ENCODE assay signal across 1 cellular context in the genomic region with DNA sequence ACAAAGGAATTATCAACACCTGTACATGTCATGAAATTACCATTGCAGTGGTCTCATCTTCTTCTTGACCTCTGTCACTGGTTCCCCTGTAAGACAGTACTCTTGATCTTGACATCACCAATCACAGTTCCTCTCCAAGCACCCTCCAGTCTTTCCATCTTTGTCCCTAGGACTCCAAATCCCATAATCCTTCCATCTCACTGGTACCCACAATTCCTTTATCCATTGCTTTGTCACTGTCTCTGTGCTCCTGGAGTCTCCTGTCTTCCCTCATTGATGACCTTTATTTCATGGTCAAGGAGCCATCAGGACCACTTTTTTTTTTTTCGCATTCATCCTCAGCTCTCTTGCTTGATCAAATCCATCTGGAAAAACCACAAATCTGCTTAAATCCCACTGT.
TF ChIP-seq lines count a peak whose summit lies in the region.

No MANE protein-coding gene starts in this region.

TF ChIP-seq in WTC11, 78 proteins besides CTCF, POLR2A, EP300 and RAD21 (continued from another document):
- TF ChIP-seq, protein P1, sequence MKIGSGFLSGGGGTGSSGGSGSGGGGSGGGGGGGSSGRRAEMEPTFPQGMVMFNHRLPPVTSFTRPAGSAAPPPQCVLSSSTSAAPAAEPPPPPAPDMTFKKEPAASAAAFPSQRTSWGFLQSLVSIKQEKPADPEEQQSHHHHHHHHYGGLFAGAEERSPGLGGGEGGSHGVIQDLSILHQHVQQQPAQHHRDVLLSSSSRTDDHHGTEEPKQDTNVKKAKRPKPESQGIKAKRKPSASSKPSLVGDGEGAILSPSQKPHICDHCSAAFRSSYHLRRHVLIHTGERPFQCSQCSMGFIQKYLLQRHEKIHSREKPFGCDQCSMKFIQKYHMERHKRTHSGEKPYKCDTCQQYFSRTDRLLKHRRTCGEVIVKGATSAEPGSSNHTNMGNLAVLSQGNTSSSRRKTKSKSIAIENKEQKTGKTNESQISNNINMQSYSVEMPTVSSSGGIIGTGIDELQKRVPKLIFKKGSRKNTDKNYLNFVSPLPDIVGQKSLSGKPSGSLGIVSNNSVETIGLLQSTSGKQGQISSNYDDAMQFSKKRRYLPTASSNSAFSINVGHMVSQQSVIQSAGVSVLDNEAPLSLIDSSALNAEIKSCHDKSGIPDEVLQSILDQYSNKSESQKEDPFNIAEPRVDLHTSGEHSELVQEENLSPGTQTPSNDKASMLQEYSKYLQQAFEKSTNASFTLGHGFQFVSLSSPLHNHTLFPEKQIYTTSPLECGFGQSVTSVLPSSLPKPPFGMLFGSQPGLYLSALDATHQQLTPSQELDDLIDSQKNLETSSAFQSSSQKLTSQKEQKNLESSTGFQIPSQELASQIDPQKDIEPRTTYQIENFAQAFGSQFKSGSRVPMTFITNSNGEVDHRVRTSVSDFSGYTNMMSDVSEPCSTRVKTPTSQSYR (CRISPR knock-in tag; IDR thresholded peaks at IDR 0.05) = no peak
- no peak for TF ChIP-seq NFYB (CRISPR knock-in tag; conservative IDR thresholded peaks at IDR 0.05; ENCODE audit: low read depth)
- TF ChIP-seq ZNF671 (CRISPR knock-in tag; IDR thresholded peaks at IDR 0.05) = no peak
- TF ChIP-seq, protein P2, sequence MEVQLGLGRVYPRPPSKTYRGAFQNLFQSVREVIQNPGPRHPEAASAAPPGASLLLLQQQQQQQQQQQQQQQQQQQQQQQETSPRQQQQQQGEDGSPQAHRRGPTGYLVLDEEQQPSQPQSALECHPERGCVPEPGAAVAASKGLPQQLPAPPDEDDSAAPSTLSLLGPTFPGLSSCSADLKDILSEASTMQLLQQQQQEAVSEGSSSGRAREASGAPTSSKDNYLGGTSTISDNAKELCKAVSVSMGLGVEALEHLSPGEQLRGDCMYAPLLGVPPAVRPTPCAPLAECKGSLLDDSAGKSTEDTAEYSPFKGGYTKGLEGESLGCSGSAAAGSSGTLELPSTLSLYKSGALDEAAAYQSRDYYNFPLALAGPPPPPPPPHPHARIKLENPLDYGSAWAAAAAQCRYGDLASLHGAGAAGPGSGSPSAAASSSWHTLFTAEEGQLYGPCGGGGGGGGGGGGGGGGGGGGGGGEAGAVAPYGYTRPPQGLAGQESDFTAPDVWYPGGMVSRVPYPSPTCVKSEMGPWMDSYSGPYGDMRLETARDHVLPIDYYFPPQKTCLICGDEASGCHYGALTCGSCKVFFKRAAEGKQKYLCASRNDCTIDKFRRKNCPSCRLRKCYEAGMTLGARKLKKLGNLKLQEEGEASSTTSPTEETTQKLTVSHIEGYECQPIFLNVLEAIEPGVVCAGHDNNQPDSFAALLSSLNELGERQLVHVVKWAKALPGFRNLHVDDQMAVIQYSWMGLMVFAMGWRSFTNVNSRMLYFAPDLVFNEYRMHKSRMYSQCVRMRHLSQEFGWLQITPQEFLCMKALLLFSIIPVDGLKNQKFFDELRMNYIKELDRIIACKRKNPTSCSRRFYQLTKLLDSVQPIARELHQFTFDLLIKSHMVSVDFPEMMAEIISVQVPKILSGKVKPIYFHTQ (CRISPR knock-in tag; IDR thresholded peaks at IDR 0.05) = no peak
- TF ChIP-seq, protein P3, sequence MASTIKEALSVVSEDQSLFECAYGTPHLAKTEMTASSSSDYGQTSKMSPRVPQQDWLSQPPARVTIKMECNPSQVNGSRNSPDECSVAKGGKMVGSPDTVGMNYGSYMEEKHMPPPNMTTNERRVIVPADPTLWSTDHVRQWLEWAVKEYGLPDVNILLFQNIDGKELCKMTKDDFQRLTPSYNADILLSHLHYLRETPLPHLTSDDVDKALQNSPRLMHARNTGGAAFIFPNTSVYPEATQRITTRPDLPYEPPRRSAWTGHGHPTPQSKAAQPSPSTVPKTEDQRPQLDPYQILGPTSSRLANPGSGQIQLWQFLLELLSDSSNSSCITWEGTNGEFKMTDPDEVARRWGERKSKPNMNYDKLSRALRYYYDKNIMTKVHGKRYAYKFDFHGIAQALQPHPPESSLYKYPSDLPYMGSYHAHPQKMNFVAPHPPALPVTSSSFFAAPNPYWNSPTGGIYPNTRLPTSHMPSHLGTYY (CRISPR knock-in tag; IDR thresholded peaks at IDR 0.05) = no peak
- TF ChIP-seq ESRRA (CRISPR knock-in tag; IDR thresholded peaks at IDR 0.05; ENCODE audit: borderline replicate concordance) = no peak
- no peak for TF ChIP-seq IRF2 (CRISPR knock-in tag; IDR thresholded peaks at IDR 0.05; ENCODE audit: borderline replicate concordance, low read depth)
- TF ChIP-seq, protein P4, sequence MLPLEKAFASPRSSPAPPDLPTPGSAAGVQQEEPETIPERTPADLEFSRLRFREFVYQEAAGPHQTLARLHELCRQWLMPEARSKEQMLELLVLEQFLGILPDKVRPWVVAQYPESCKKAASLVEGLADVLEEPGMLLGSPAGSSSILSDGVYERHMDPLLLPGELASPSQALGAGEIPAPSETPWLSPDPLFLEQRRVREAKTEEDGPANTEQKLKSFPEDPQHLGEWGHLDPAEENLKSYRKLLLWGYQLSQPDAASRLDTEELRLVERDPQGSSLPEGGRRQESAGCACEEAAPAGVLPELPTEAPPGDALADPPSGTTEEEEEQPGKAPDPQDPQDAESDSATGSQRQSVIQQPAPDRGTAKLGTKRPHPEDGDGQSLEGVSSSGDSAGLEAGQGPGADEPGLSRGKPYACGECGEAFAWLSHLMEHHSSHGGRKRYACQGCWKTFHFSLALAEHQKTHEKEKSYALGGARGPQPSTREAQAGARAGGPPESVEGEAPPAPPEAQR (CRISPR knock-in tag; IDR thresholded peaks at IDR 0.05) = no peak
